In the genomic region with DNA sequence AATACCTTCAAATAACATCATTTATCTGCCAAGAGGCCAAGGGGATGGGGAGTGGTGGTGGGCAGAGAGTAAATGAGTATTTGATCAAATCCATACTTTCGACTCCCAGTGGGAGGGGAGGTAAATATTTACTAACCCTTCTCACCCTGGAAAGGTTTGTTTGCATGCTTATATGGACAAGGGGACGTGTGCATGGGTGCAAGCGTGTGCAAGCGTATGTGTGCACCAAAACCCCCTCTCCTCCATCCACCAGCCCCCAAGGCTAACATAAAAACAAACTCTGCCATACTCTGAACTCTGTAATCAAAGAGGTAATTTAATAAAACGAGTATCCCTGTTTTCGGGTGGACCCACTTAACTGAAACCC, we compare ENCODE assay signal across 20 cellular contexts. TPM values are rescaled to one million over a fixed set of nuclear protein-coding genes. Genes with fewer than 3 reads are reported as not detected.
A peak's percentile ranks its signal among the peaks of the same experiment; 100 is the strongest.
DNase-seq lines count a peak whose midpoint lies in the region; ATAC-seq, FAIRE-seq and TF ChIP-seq lines count a peak whose summit lies in the region.
"Had no signal": no experiment of that assay in that cellular context is flagged by ENCODE, and none has a peak within 500 bp of the region (broad histone marks: within the 10 kb centered on the region; RNA-seq: fewer than 3 reads in every experiment).

No MANE protein-coding gene starts in this region.

- H3K27ac Mint-ChIP-seq in osteocyte (ENCODE audit: unreplicated experiment) = no peak overlapping the region
- no peak overlapping the region for H3K27ac Mint-ChIP-seq in activated CD4-positive, alpha-beta memory T cell treated with anti-CD3 and anti-CD28 coated beads, Interleukin-2, amount 10 ng/mL, durations not matched to agents 7 days and 5 days
- no peak overlapping the region for H3K27ac Mint-ChIP-seq in stimulated activated memory B cell treated with anti-CD40 and anti-IgM and Interleukin-4, amounts not matched to agents 10 μg/mL and 1 μg/mL and 100 μg/mL, for 72 hours
- H3K27ac Mint-ChIP-seq: B cell; CD8-positive, alpha-beta memory T cell; HFFc6; IgD-negative memory B cell had no signal

- POLR2A ChIA-PET in HepG2 (lab: Yijun Ruan, JAX) = no interaction called here
- POLR2A ChIA-PET in activated CD4-positive, alpha-beta memory T cell treated with anti-CD3 and anti-CD28 coated beads, Interleukin-2, amount 10 ng/mL, durations not matched to agents 7 days and 5 days (lab: Charles Lee) = no interaction called here

- H3K27me3 ChIP-seq in breast epithelium = no peaks in the 10 kb centered on the region
- H3K27me3 ChIP-seq in mammary epithelial cell (ENCODE audit: insufficient read depth, low read length) = no peaks in the 10 kb centered on the region
- no peaks in the 10 kb centered on the region for H3K27me3 ChIP-seq in HepG2 (ENCODE audit: control insufficient read depth in 1 of 2, insufficient read depth in 2 of 2, low read length in 2 of 2)

- H3K79me2 ChIP-seq in mammary epithelial cell (ENCODE audit: insufficient read depth, low read length) = no peaks in the 10 kb centered on the region
- no peaks in the 10 kb centered on the region for H3K79me2 ChIP-seq in HepG2 (ENCODE audit: insufficient read depth, low read length)

- H3K9me3 ChIP-seq in breast epithelium (no peaks in the 10 kb centered on the region), mammary epithelial cell (replicated peaks; ENCODE audit: insufficient read depth, low read length) (no peaks in the 10 kb centered on the region), HepG2 (ENCODE audit: low read length) (no peaks in the 10 kb centered on the region)

- H3K4me1 ChIP-seq in breast epithelium = peaks cover 0 to 12% of the 10 kb centered on the region in 2 donors
- H3K4me1 ChIP-seq in mammary epithelial cell (ENCODE audit: insufficient read depth, low read length) = no peaks in the 10 kb centered on the region
- peaks cover 71% of the 10 kb centered on the region for H3K4me1 ChIP-seq in HepG2 (ENCODE audit: insufficient read depth, low read length)
- H3K4me1 ChIP-seq: BLaER1 treated with 17β-estradiol and CSF1 and Interleukin-3, amounts not matched to agents 10 nM and 100 nM had no signal

- dilution Hi-C loops in mammary epithelial cell (cut with HindIII; ENCODE audit: low sequenced_read_pairs) = no loop called here

- H3K36me3 ChIP-seq in breast epithelium (no peaks in the 10 kb centered on the region), mammary epithelial cell (ENCODE audit: insufficient read depth, low read length) (no peaks in the 10 kb centered on the region), HepG2 (replicated peaks in 1 of 2; ENCODE audit: control insufficient read depth in 1 of 2, insufficient read depth in 2 of 2, low read length in 2 of 2) (no peaks in the 10 kb centered on the region)
- H3K36me3 ChIP-seq: BLaER1 treated with 17β-estradiol and CSF1 and Interleukin-3, amounts not matched to agents 10 nM and 100 nM had no signal

- H3K27me3 Mint-ChIP-seq in osteocyte (ENCODE audit: unreplicated experiment) = peaks cover 6% of the 10 kb centered on the region
- H3K27me3 Mint-ChIP-seq in activated CD4-positive, alpha-beta memory T cell treated with anti-CD3 and anti-CD28 coated beads, Interleukin-2, amount 10 ng/mL, durations not matched to agents 7 days and 5 days = peaks cover 2% of the 10 kb centered on the region
- no peaks in the 10 kb centered on the region for H3K27me3 Mint-ChIP-seq in stimulated activated memory B cell treated with anti-CD40 and anti-IgM and Interleukin-4, amounts not matched to agents 10 μg/mL and 1 μg/mL and 100 μg/mL, for 72 hours
- H3K27me3 Mint-ChIP-seq: B cell, IgD-negative memory B cell had no signal

- no peak overlapping the region for H3K9ac ChIP-seq in mammary epithelial cell (ENCODE audit: insufficient read depth, low read length)
- H3K9ac ChIP-seq in HepG2 (ENCODE audit: insufficient read depth, low read depth, low read length) = peak overlapping the region; percentile 53
- H3K9ac ChIP-seq: BLaER1 treated with 17β-estradiol and CSF1 and Interleukin-3, amounts not matched to agents 10 nM and 100 nM had no signal

- H3K27ac ChIP-seq in breast epithelium (peak overlapping the region; percentile 72 to 73), mammary epithelial cell (ENCODE audit: insufficient read depth, low read depth, low read length) (no peak overlapping the region), HepG2 (ENCODE audit: extremely low read length, insufficient read depth, low read length) (peak overlapping the region; percentile 84)
- H3K27ac ChIP-seq: BLaER1 treated with 17β-estradiol and CSF1 and Interleukin-3, amounts not matched to agents 10 nM and 100 nM had no signal

- H2AFZ ChIP-seq in mammary epithelial cell (ENCODE audit: low read depth, low read length) (no peak overlapping the region), HepG2 (ENCODE audit: low read length) (no peak overlapping the region)

- no peak overlapping the region for H3K4me3 ChIP-seq in breast epithelium
- no peak overlapping the region for H3K4me3 ChIP-seq in mammary epithelial cell (replicated peaks in 1 of 3; ENCODE audit: insufficient read depth in 1 of 3, low read depth in 2 of 3, low read length in 3 of 3)
- H3K4me3 ChIP-seq in HepG2 (replicated peaks in 1 of 3; ENCODE audit: insufficient read depth in 1 of 3, low read depth in 2 of 3, low read length in 3 of 3) = peak overlapping the region in 2 of 3 experiments; percentile 3 to 54; a peak in 1 of 6 replicates
- H3K4me3 ChIP-seq: BLaER1 treated with 17β-estradiol and CSF1 and Interleukin-3, amounts not matched to agents 10 nM and 100 nM had no signal

- in situ Hi-C loops in mammary epithelial cell (cut with MboI; ENCODE audit: low sequenced_read_pairs in 2 of 2) = no loop called here
- in situ Hi-C loops in HepG2 (cut with HindIII; ENCODE audit: extremely low pct_ligation_motif_present, low pct_unique_long_range_greater_than_20kb) = no loop called here

- BruUV-seq in mammary epithelial cell (replicated peaks; lab: Mats Ljungman, UMichigan) (no TSS peak), HepG2 (replicated peaks; lab: Mats Ljungman, UMichigan) (TSS peak; percentile 77)

- 66% methylated on average over 6 of the region's 6 CpGs for WGBS in mammary epithelial cell (ENCODE audit: low coverage, missing lambda C conversion rate)
- WGBS in HepG2 (ENCODE audit: low lambda C conversion rate) = 17% methylated on average over 6 of the region's 6 CpGs

- no peaks in the 10 kb centered on the region for H3K36me3 Mint-ChIP-seq in osteocyte (ENCODE audit: unreplicated experiment)
- H3K36me3 Mint-ChIP-seq in activated CD4-positive, alpha-beta memory T cell treated with anti-CD3 and anti-CD28 coated beads, Interleukin-2, amount 10 ng/mL, durations not matched to agents 7 days and 5 days (ENCODE audit: low read depth) = peaks cover 3% of the 10 kb centered on the region
- H3K36me3 Mint-ChIP-seq in stimulated activated memory B cell treated with anti-CD40 and anti-IgM and Interleukin-4, amounts not matched to agents 10 μg/mL and 1 μg/mL and 100 μg/mL, for 72 hours = peaks cover 5% of the 10 kb centered on the region

- no peak for TF ChIP-seq POLR2A in breast epithelium (IDR thresholded peaks at IDR 0.05)
- no peak for TF ChIP-seq POLR2A in HepG2 (IDR thresholded peaks at IDR 0.05; ENCODE audit: insufficient read depth in 1 of 2, low read depth in 2 of 2, low read length in 2 of 2)

- peaks cover 8% of the 10 kb centered on the region for H3K9me3 Mint-ChIP-seq in osteocyte (ENCODE audit: unreplicated experiment)
- H3K9me3 Mint-ChIP-seq in activated CD4-positive, alpha-beta memory T cell treated with anti-CD3 and anti-CD28 coated beads, Interleukin-2, amount 10 ng/mL, durations not matched to agents 7 days and 5 days = peaks cover 10% of the 10 kb centered on the region
- H3K9me3 Mint-ChIP-seq in stimulated activated memory B cell treated with anti-CD40 and anti-IgM and Interleukin-4, amounts not matched to agents 10 μg/mL and 1 μg/mL and 100 μg/mL, for 72 hours = peaks cover 10% of the 10 kb centered on the region

- H4K20me1 ChIP-seq in mammary epithelial cell (ENCODE audit: insufficient read depth, low read length) (no peaks in the 10 kb centered on the region), HepG2 (ENCODE audit: insufficient read depth, low read length) (no peaks in the 10 kb centered on the region)
- H4K20me1 ChIP-seq: BLaER1 treated with 17β-estradiol and CSF1 and Interleukin-3, amounts not matched to agents 10 nM and 100 nM had no signal

- H3K4me2 ChIP-seq in mammary epithelial cell (ENCODE audit: insufficient read depth, low read depth, low read length) = no peak overlapping the region
- H3K4me2 ChIP-seq in HepG2 (ENCODE audit: low read depth, low read length) = peak overlapping the region; percentile 67
- H3K4me2 ChIP-seq: BLaER1 treated with 17β-estradiol and CSF1 and Interleukin-3, amounts not matched to agents 10 nM and 100 nM had no signal

- TF ChIP-seq CTCF in breast epithelium (IDR thresholded peaks at IDR 0.05) (no peak), mammary epithelial cell (conservative IDR thresholded peaks at IDR 0.05 in 1 of 2, IDR thresholded peaks at IDR 0.05 in 1 of 2; ENCODE audit: extremely low read depth in 1 of 2, insufficient read depth in 1 of 2, low read depth in 1 of 2, low read length in 2 of 2) (no peak), HepG2 (CRISPR knock-in tag; IDR thresholded peaks at IDR 0.05) (no peak), osteocyte (IDR thresholded peaks at IDR 0.05) (no peak)

- TF ChIP-seq EP300 in HepG2 (IDR thresholded peaks at IDR 0.05; ENCODE audit: low read depth in 2 of 2, low read length in 2 of 2) = peak in 1 of 2 experiments; percentile 78; a peak in 2 of 4 replicates
- TF ChIP-seq EP300 in HepG2 (CRISPR knock-in tag; IDR thresholded peaks at IDR 0.05; ENCODE audit: borderline replicate concordance) = 0 out of 2 replicates have a peak, but pooled peaks have one; percentile 19

- H3K4me3 Mint-ChIP-seq in osteocyte (ENCODE audit: unreplicated experiment) = no peak overlapping the region
- H3K4me3 Mint-ChIP-seq in activated CD4-positive, alpha-beta memory T cell treated with anti-CD3 and anti-CD28 coated beads, Interleukin-2, amount 10 ng/mL, durations not matched to agents 7 days and 5 days = no peak overlapping the region
- no peak overlapping the region for H3K4me3 Mint-ChIP-seq in stimulated activated memory B cell treated with anti-CD40 and anti-IgM and Interleukin-4, amounts not matched to agents 10 μg/mL and 1 μg/mL and 100 μg/mL, for 72 hours
- H3K4me3 Mint-ChIP-seq: B cell; CD8-positive, alpha-beta memory T cell; HFFc6; IgD-negative memory B cell had no signal

- H3K4me1 Mint-ChIP-seq in osteocyte (ENCODE audit: unreplicated experiment) = no peaks in the 10 kb centered on the region
- H3K4me1 Mint-ChIP-seq in activated CD4-positive, alpha-beta memory T cell treated with anti-CD3 and anti-CD28 coated beads, Interleukin-2, amount 10 ng/mL, durations not matched to agents 7 days and 5 days = no peaks in the 10 kb centered on the region
- H3K4me1 Mint-ChIP-seq in stimulated activated memory B cell treated with anti-CD40 and anti-IgM and Interleukin-4, amounts not matched to agents 10 μg/mL and 1 μg/mL and 100 μg/mL, for 72 hours = no peaks in the 10 kb centered on the region
- H3K4me1 Mint-ChIP-seq: B cell; CD8-positive, alpha-beta memory T cell; IgD-negative memory B cell had no signal

- ATAC-seq in HepG2 = peak; percentile 70
- no peak for ATAC-seq in stimulated activated memory B cell treated with anti-CD40 and anti-IgM and Interleukin-4, amounts not matched to agents 10 μg/mL and 1 μg/mL and 100 μg/mL, for 72 hours
- ATAC-seq: HCT116 had no signal

- intact Hi-C loops in breast epithelium (cut with DNase I; ENCODE audit: low total_unique reads) = no loop called here
- intact Hi-C loops in mammary epithelial cell (cut with micrococcal nuclease) = no loop called here
- intact Hi-C loops in HepG2 (cut with micrococcal nuclease; ENCODE audit: unreplicated experiment) = no loop called here

- no peak for FAIRE-seq in HepG2 (lab: Jason Lieb, UNC)
- FAIRE-seq: HTR-8/SVneo had no signal

- CTCF ChIA-PET in mammary epithelial cell (lab: Charles Lee; ENCODE audit: low non-redundant PET) = no interaction called here
- CTCF ChIA-PET in HepG2 (lab: Yijun Ruan, JAX; ENCODE audit: low intra/inter-chr PET ratio, low total read pairs) = no interaction called here
- CTCF ChIA-PET in activated CD4-positive, alpha-beta memory T cell treated with anti-CD3 and anti-CD28 coated beads, Interleukin-2, amount 10 ng/mL, durations not matched to agents 7 days and 5 days (lab: Charles Lee) = no interaction called here

- DNase-seq in breast epithelium (ENCODE audit: low spot score in 2 of 2) (no peak), mammary epithelial cell (no peak), HepG2 (ENCODE audit: low spot score) (peak; percentile 74), osteocyte (ENCODE audit: extremely low spot score, unreplicated experiment) (peak; percentile 10), NCI-H187 treated with DMSO at 0.1 percent for 48 hours (lab: John Stamatoyannopoulos, UW) (no peak)
- no peak for DNase-seq in activated CD4-positive, alpha-beta memory T cell treated with anti-CD3 and anti-CD28 coated beads, Interleukin-2, amount 10 ng/mL, durations not matched to agents 7 days and 5 days
- DNase-seq: CD8-positive, alpha-beta memory T cell; COR-L47; DMS 273 treated with DMSO at 0.1 percent for 48 hours; DMS79; GDM1; GOT3; H7; HFFc6 had no signal

- TF ChIP-seq RAD21 in HepG2 (CRISPR knock-in tag; IDR thresholded peaks at IDR 0.05) = no peak

RNA-seq across cellular contexts. Expression of a gene that starts 58.0 kb away (rescaled TPM):
- 10 to 100 TPM; 61.3 to 85.0 (median 83.6) TPM for total RNA-seq in breast epithelium
- total RNA-seq in mammary epithelial cell = 10 to 100 TPM; 20.7 to 30.7 TPM
- polyA plus RNA-seq in mammary epithelial cell = 11.9 TPM
- 2.1 TPM for polyA minus RNA-seq in mammary epithelial cell
- 34.1 and 42.8 TPM in 2 replicates for total RNA-seq in HepG2 (2016; rRNA removed; fragmentation: Illumina TruSeq; extraction: Trizol)
- total RNA-seq in HepG2 (2016; cell fraction: cytosol; rRNA removed; fragmentation: Illumina TruSeq; extraction: Trizol; ENCODE audit: low read depth) = 12.4 and 14.5 TPM in 2 replicates
- 35.1 and 45.3 TPM in 2 replicates for total RNA-seq in HepG2 (2016; cell fraction: insoluble cytoplasmic fraction; rRNA removed; fragmentation: Illumina TruSeq; extraction: Trizol)
- total RNA-seq in HepG2 (2016; cell fraction: membrane; rRNA removed; fragmentation: Illumina TruSeq; extraction: Trizol) = 18.7 and 22.7 TPM in 2 replicates
- 13.8 and 16.2 TPM in 2 replicates for total RNA-seq in HepG2 (2016; cell fraction: nucleus; rRNA removed; fragmentation: Illumina TruSeq; extraction: Trizol)
- polyA plus RNA-seq in HepG2 (2011; rRNA removed) = 13.9 and 17.8 TPM in 2 replicates
- 6.6 and 9.6 TPM in 2 replicates for polyA plus RNA-seq in HepG2 (2011; cell fraction: cytosol; rRNA removed)
- 4.1 and 5.1 TPM in 2 replicates for polyA plus RNA-seq in HepG2 (2011; cell fraction: nucleus; rRNA removed)
- 31.0 and 38.9 TPM in 2 replicates for polyA plus RNA-seq in HepG2 (2012)
- polyA plus RNA-seq in HepG2 (2016; cell fraction: cytosol; fragmentation: Illumina TruSeq; extraction: Trizol; ENCODE audit: low read depth) = 8.7 and 9.4 TPM in 2 replicates
- polyA plus RNA-seq in HepG2 (2016; cell fraction: insoluble cytoplasmic fraction; fragmentation: Illumina TruSeq; extraction: Trizol; ENCODE audit: low read depth) = 49.5 and 51.5 TPM in 2 replicates
- 14.2 and 16.8 TPM in 2 replicates for polyA plus RNA-seq in HepG2 (2016; cell fraction: membrane; fragmentation: Illumina TruSeq; extraction: Trizol; ENCODE audit: low read depth)
- 27.3 and 29.0 TPM in 2 replicates for polyA plus RNA-seq in HepG2 (2016; cell fraction: nucleus; fragmentation: Illumina TruSeq; extraction: Trizol; ENCODE audit: insufficient read depth, low read depth)
- polyA minus RNA-seq in HepG2 (2011; rRNA and poly(A)+ RNA removed; ENCODE audit: low replicate concordance) = 2.9 and 3.2 TPM in 2 replicates
- polyA minus RNA-seq in HepG2 (2011; cell fraction: cytosol; rRNA and poly(A)+ RNA removed) = 5.4 and 6.7 TPM in 2 replicates
- polyA minus RNA-seq in HepG2 (2011; cell fraction: nucleus; rRNA and poly(A)+ RNA removed) = 7.3 and 9.1 TPM in 2 replicates
- total RNA-seq in osteocyte = 35.6 and 38.4 TPM in 2 replicates
- total RNA-seq in activated CD4-positive, alpha-beta memory T cell treated with anti-CD3 and anti-CD28 coated beads, Interleukin-2, amount 10 ng/mL, durations not matched to agents 7 days and 5 days = 10 to 100 TPM; 53.4 to 53.5 TPM

Comparison
In these comparisons a context has a peak if more than half of its experiments do, and no peak if none do; other contexts are left out.
1. DNase-seq: peak in HepG2 (single experiment) and osteocyte (single experiment); none in breast epithelium (0 of 2), mammary epithelial cell (single experiment), activated CD4-positive, alpha-beta memory T cell treated with anti-CD3 and anti-CD28 coated beads, Interleukin-2, amount 10 ng/mL, durations not matched to agents 7 days and 5 days (single experiment) and NCI-H187 treated with DMSO at 0.1 percent for 48 hours (single experiment).
2. H3K4me3 ChIP-seq: peak in HepG2 (2 of 3); none in breast epithelium (0 of 3) and mammary epithelial cell (0 of 3).